ENCODE assay signal across 10 cellular contexts in genomic region chr17:74757931-74758845, GRCh38. TPM values are rescaled to one million over a fixed set of nuclear protein-coding genes. Genes with fewer than 3 reads are reported as not detected.
DNase-seq lines count a peak whose midpoint lies in the region; TF ChIP-seq lines count a peak whose summit lies in the region.
"Had no signal": no experiment of that assay in that cellular context is flagged by ENCODE, and none has a peak within 500 bp of the region (broad histone marks: within the 10 kb centered on the region; RNA-seq: fewer than 3 reads in every experiment).

No MANE protein-coding gene starts in this region.

- H3K4me1 ChIP-seq in prostate gland (replicated peaks): peaks cover 59% of the 10 kb centered on the region

- TF ChIP-seq POLR2A in prostate gland (IDR thresholded peaks at IDR 0.05): no peak

- DNase-seq in H7 (peak; percentile 67), SHP77 treated with DMSO at 0.1 percent for 48 hours (lab: John Stamatoyannopoulos, UW) (peak; percentile 22), fibroblast of pulmonary artery (ENCODE audit: low read depth) (peak; percentile 43), prostate gland (ENCODE audit: low spot score) (peak; percentile 84), DMS53 treated with DMSO at 0.1 percent for 48 hours (lab: John Stamatoyannopoulos, UW; ENCODE audit: unreplicated experiment) (no peak)
- DNase-seq in stimulated activated CD4-positive, alpha-beta T cell treated with anti-CD3 and anti-CD28 coated beads, Interleukin-4, amount 100 ng/mL, for 4 hours: no peak
- DNase-seq in activated effector memory CD4-positive, alpha-beta T cell treated with Interleukin-2 at 50 U/mL for 16 hours: no peak
- DNase-seq in activated CD4-positive, alpha-beta T cell treated with anti-CD3 and anti-CD28 coated beads for 48 hours: no peak

- no peaks in the 10 kb centered on the region for H3K9me3 ChIP-seq in prostate gland

- intact Hi-C loops in prostate gland (cut with DNase I): loop anchor here (5.0 kb wide), 1 partner anchor 531 kb away; no protein-coding TSS in a partner anchor

- H3K4me3 ChIP-seq in H7 (ENCODE audit: insufficient read depth, low read depth, low read length): no peak overlapping the region
- H3K4me3 ChIP-seq in fibroblast of pulmonary artery (replicated peaks; ENCODE audit: low read depth, low read length): no peak overlapping the region
- no peak overlapping the region for H3K4me3 ChIP-seq in prostate gland
- H3K4me3 ChIP-seq: SK-N-MC had no signal

- no peaks in the 10 kb centered on the region for H3K27me3 ChIP-seq in H7 (ENCODE audit: control insufficient read depth, insufficient read depth, low read length)
- no peaks in the 10 kb centered on the region for H3K27me3 ChIP-seq in prostate gland (replicated peaks; ENCODE audit: insufficient read depth)

- peak overlapping the region; percentile 90 to 91 for H3K27ac ChIP-seq in prostate gland
- H3K27ac ChIP-seq: SK-N-MC had no signal

- WGBS in prostate gland: 28% methylated on average over 26 of the region's 26 CpGs

- TF ChIP-seq CTCF in fibroblast of pulmonary artery (IDR thresholded peaks at IDR 0.05; ENCODE audit: low read length, missing control alignments) (no peak), prostate gland (IDR thresholded peaks at IDR 0.05) (no peak)

- H3K36me3 ChIP-seq in H7 (replicated peaks; ENCODE audit: control insufficient read depth, insufficient read depth, low read length) (no peaks in the 10 kb centered on the region; the same call in 1 of the 2 replicates), prostate gland (no peaks in the 10 kb centered on the region)

RNA-seq across cellular contexts. Expression of gene NHERF1, which starts 9.8 kb away (rescaled TPM):
- total RNA-seq in H7 (2014; rRNA removed; shearing (Covaris generic)): 63.1 and 79.1 TPM in 2 replicates
- total RNA-seq in prostate gland: 100 to 1,000 TPM in 1 of 2 donors, 10 to 100 TPM in 1; 84.1 to 133 TPM

RNA-seq across cellular contexts. Expression of gene NAT9, which starts 18.0 kb away (rescaled TPM):
- total RNA-seq in H7 (2014; rRNA removed; shearing (Covaris generic)): 47.9 and 73.3 TPM in 2 replicates
- total RNA-seq in prostate gland: 10 to 100 TPM; 29.6 to 49.3 TPM

RNA-seq across cellular contexts. Expression of gene RAB37, which starts 21.1 kb away (rescaled TPM):
- 2.5 and 3.5 TPM in 2 replicates for total RNA-seq in H7 (2014; rRNA removed; shearing (Covaris generic))
- 1 to 10 TPM; 1.6 to 2.2 TPM for total RNA-seq in prostate gland
- total RNA-seq: glomerular endothelial cell had no signal

RNA-seq across cellular contexts. Expression of gene CD300LF, which starts 45.5 kb away (rescaled TPM):
- total RNA-seq in H7 (2014; rRNA removed; shearing (Covaris generic)): not detected in 2 replicates
- 1 to 10 TPM in 1 of 2 donors, under 1 TPM in 1; 0.59 to 1.2 TPM for total RNA-seq in prostate gland
- total RNA-seq: glomerular endothelial cell had no signal

Comparison
In these comparisons a context has a peak if more than half of its experiments do, and no peak if none do; other contexts are left out.
1. DNase-seq: peak in H7 (single experiment), SHP77 treated with DMSO at 0.1 percent for 48 hours (single experiment), fibroblast of pulmonary artery (single experiment) and prostate gland (single experiment); none in stimulated activated CD4-positive, alpha-beta T cell treated with anti-CD3 and anti-CD28 coated beads, Interleukin-4, amount 100 ng/mL, for 4 hours (0 of 2), activated effector memory CD4-positive, alpha-beta T cell treated with Interleukin-2 at 50 U/mL for 16 hours (single experiment), DMS53 treated with DMSO at 0.1 percent for 48 hours (single experiment) and activated CD4-positive, alpha-beta T cell treated with anti-CD3 and anti-CD28 coated beads for 48 hours (single experiment).